21 cellular contexts compared by ENCODE assay signal in the genomic region with DNA sequence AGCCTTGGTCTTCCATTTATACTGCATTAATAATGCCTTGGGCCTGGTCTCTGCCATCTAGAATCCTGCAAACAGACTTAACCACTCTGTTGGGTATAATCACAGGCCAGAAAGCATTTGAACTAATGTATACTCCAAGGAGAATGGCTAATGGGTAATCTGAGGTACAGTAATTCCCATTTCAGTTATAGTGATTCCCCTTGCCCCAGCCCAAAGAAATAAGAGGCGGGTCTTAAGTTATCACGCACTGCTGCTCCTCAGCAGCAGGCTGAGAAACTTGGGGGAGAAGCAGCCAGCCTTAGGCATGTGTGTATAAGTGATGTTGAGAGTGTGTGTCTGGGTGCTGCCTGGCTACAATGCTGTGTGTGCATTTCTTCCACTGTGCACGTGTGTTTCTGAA. TPM values are rescaled to one million over a fixed set of nuclear protein-coding genes. Genes with fewer than 3 reads are reported as not detected.
DNase-seq lines count a peak whose midpoint lies in the region; ATAC-seq and TF ChIP-seq lines count a peak whose summit lies in the region.
"Had no signal": no experiment of that assay in that cellular context is flagged by ENCODE, and none has a peak within 500 bp of the region (broad histone marks: within the 10 kb centered on the region; RNA-seq: fewer than 3 reads in every experiment).

No MANE protein-coding gene starts in this region.

- H3K4me1 ChIP-seq in PC-3 (ENCODE audit: insufficient read depth, low read length): peaks cover 28% of the 10 kb centered on the region
- peaks cover 0 to 14% (median 11%) of the 10 kb centered on the region in 4 donors for H3K4me1 ChIP-seq in esophagus muscularis mucosa
- H3K4me1 ChIP-seq: BE2C had no signal

- DNase-seq in PC-3 (no peak), esophagus muscularis mucosa (ENCODE audit: extremely low spot score) (peak; percentile 70), KBM-7 (no peak), NCI-H1417 treated with DMSO at 0.1 percent for 48 hours (lab: John Stamatoyannopoulos, UW) (no peak), epidermal melanocyte (ENCODE audit: insufficient read length, low spot score) (no peak), natural killer cell (no peak)
- DNase-seq: ACHN; BE2C; C1 segment of cervical spinal cord; CD4-positive, CD25-positive, alpha-beta regulatory T cell; CD8-positive, alpha-beta memory T cell; COR-L47; DMS 273 treated with DMSO at 0.1 percent for 48 hours; DMS53; DND-41; EL; H9 had no signal

- intact Hi-C loops in PC-3 (cut with micrococcal nuclease) (no loop called here), esophagus muscularis mucosa (cut with DNase I) (no loop called here), natural killer cell (cut with micrococcal nuclease) (no loop called here)

- H3K4me3 ChIP-seq in PC-3 (ENCODE audit: low read length) (no peak overlapping the region), esophagus muscularis mucosa (no peak overlapping the region)
- H3K4me3 ChIP-seq: GM12878 had no signal

- no peak overlapping the region for H3K9ac ChIP-seq in PC-3 (ENCODE audit: low read length)

- no TSS peak for BruUV-seq in PC-3 (replicated peaks; lab: Mats Ljungman, UMichigan)

- H3K36me3 Mint-ChIP-seq in nephron (ENCODE audit: low read depth): no peaks in the 10 kb centered on the region
- H3K36me3 Mint-ChIP-seq in natural killer cell: no peaks in the 10 kb centered on the region
- H3K36me3 Mint-ChIP-seq: CD4-positive, CD25-positive, alpha-beta regulatory T cell had no signal

- H3K27me3 Mint-ChIP-seq in nephron (ENCODE audit: low read depth) (peaks cover 73% of the 10 kb centered on the region), natural killer cell (ENCODE audit: low read depth in 2 of 2) (peaks cover 32 to 43% of the 10 kb centered on the region in 2 donors)

- TF ChIP-seq CTCF in PC-3 (conservative IDR thresholded peaks at IDR 0.05; ENCODE audit: low read depth, low read length): no peak
- TF ChIP-seq CTCF in esophagus muscularis mucosa (IDR thresholded peaks at IDR 0.05): no peak
- TF ChIP-seq CTCF in nephron (IDR thresholded peaks at IDR 0.05; ENCODE audit: unreplicated experiment in 3 of 3): no peak
- no peak for TF ChIP-seq CTCF in natural killer cell (IDR thresholded peaks at IDR 0.05)

- H3K36me3 ChIP-seq in PC-3 (ENCODE audit: low read depth, low read length) (no peaks in the 10 kb centered on the region), esophagus muscularis mucosa (no peaks in the 10 kb centered on the region)
- H3K36me3 ChIP-seq: BE2C had no signal

- WGBS in esophagus muscularis mucosa: 73% methylated on average over 2 of the region's 3 CpGs

- ATAC-seq in PC-3 (no peak), natural killer cell (no peak)
- ATAC-seq: GM12878 had no signal

- H3K27ac Mint-ChIP-seq in nephron (peak overlapping the region in 1 of 3 experiments; percentile 6), natural killer cell (no peak overlapping the region)

- peak overlapping the region; percentile 66; the same call in 1 of the 2 replicates for H3K4me2 ChIP-seq in PC-3 (ENCODE audit: low read length)

- H4K20me1 ChIP-seq in PC-3 (ENCODE audit: low read length): no peaks in the 10 kb centered on the region

- no peaks in the 10 kb centered on the region for H3K9me2 ChIP-seq in PC-3 (replicated peaks; ENCODE audit: low read length)

- peaks cover 29% of the 10 kb centered on the region for H3K79me2 ChIP-seq in PC-3 (ENCODE audit: low read length)

- H3K9me3 ChIP-seq in PC-3 (ENCODE audit: low read length) (no peaks in the 10 kb centered on the region), esophagus muscularis mucosa (no peaks in the 10 kb centered on the region)
- H3K9me3 ChIP-seq: BE2C had no signal

- H3K4me3 Mint-ChIP-seq in nephron (peak overlapping the region; percentile 6 to 51 (median 23)), natural killer cell (no peak overlapping the region)
- H3K4me3 Mint-ChIP-seq: CD4-positive, CD25-positive, alpha-beta regulatory T cell had no signal

- no peaks in the 10 kb centered on the region for H3K27me3 ChIP-seq in PC-3 (ENCODE audit: low read length)
- H3K27me3 ChIP-seq in esophagus muscularis mucosa: peaks cover 0 to 42% (median 6%) of the 10 kb centered on the region in 4 donors
- H3K27me3 ChIP-seq: BE2C had no signal

- POLR2A ChIA-PET in PC-3 (lab: Charles Lee; ENCODE audit: unreplicated experiment): no interaction called here

- CTCF ChIA-PET in PC-3 (lab: Charles Lee): no interaction called here

- in situ Hi-C loops in KBM-7 (cut with MboI; ENCODE audit: low pct_unique_long_range_greater_than_20kb, low sequenced_read_pairs): no loop called here

- H3K9me3 Mint-ChIP-seq in nephron: no peaks in the 10 kb centered on the region
- H3K9me3 Mint-ChIP-seq in natural killer cell: no peaks in the 10 kb centered on the region
- H3K9me3 Mint-ChIP-seq: CD8-positive, alpha-beta memory T cell; H9 had no signal

- no peaks in the 10 kb centered on the region for H3F3A ChIP-seq in PC-3 (ENCODE audit: low read length, unreplicated experiment)

- H3K27ac ChIP-seq in PC-3 (ENCODE audit: low read length): no peak overlapping the region
- H3K27ac ChIP-seq in esophagus muscularis mucosa (replicated peaks in 1 of 4): no peak overlapping the region
- H3K27ac ChIP-seq: HL-60 had no signal

- TF ChIP-seq EP300 in esophagus muscularis mucosa (IDR thresholded peaks at IDR 0.05): no peak

- H2AFZ ChIP-seq in PC-3 (ENCODE audit: low read length): no peak overlapping the region

- peaks cover 12% of the 10 kb centered on the region for H3K4me1 Mint-ChIP-seq in nephron
- peaks cover 0 to 4% of the 10 kb centered on the region in 2 donors for H3K4me1 Mint-ChIP-seq in natural killer cell

- TF ChIP-seq POLR2A in esophagus muscularis mucosa (IDR thresholded peaks at IDR 0.05; ENCODE audit: low read depth): no peak

RNA-seq across cellular contexts. Expression of gene LPAR3, which starts 2.4 kb away (rescaled TPM):
- total RNA-seq in PC-3 (2014; rRNA removed) (9.8 and 13.0 TPM in 2 replicates), esophagus muscularis mucosa (under 1 TPM in 2 of 4 donors, not detected in 2; 0.19 to 0.33 TPM), natural killer cell (under 1 TPM in 2 of 3 donors, not detected in 1; 0.48 to 0.64 TPM)
- total RNA-seq: G401 had no signal
